In the genomic region with DNA sequence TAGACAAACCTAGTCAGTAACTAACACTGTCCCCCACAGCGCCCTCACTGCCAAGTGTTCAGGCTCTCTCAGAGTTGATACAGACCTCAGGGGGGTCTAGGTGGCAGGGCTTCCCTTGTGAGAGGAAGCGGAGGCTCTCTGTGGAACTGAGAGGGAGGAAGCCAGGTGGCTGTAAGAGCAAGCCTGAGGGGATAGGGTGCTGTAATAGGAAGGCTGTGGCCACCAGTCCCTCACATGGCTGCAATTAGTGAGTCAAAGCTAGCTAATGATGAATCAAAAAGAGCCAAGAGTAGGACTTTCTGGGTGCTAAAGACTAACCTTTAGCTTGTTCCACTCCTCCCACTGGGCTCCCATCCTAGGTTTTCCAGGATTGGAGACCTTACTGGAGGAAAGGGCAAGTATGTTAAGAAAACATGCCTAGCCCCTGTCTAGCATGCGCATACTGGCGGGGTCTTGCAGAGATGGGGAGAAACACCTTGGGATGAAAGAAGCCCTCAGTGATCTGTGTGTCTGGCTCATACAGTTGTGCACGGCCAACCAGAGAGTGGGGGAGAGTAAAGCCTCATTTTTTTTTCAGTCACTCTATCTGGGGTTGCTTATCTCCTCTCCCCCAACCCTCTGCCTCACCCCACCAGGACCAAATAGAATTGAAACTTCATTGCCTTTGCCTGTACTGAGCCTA, we compare ENCODE assay signal across 1 cellular context.
TF ChIP-seq lines count a peak whose summit lies in the region.

No MANE protein-coding gene starts in this region.

TF ChIP-seq in GM12878, 131 proteins besides CTCF, POLR2A, EP300 and RAD21 (continued from another document):
- TF ChIP-seq HCFC1 (IDR thresholded peaks at IDR 0.05; ENCODE audit: low read length): no peak
- TF ChIP-seq JUNB (IDR thresholded peaks at IDR 0.05): peak; percentile 17; the same call in 1 of the 2 replicates
TF ChIP-seq in GM12878: peak in this region for 1.
